ENCODE assay signal across 21 cellular contexts in the genomic region with DNA sequence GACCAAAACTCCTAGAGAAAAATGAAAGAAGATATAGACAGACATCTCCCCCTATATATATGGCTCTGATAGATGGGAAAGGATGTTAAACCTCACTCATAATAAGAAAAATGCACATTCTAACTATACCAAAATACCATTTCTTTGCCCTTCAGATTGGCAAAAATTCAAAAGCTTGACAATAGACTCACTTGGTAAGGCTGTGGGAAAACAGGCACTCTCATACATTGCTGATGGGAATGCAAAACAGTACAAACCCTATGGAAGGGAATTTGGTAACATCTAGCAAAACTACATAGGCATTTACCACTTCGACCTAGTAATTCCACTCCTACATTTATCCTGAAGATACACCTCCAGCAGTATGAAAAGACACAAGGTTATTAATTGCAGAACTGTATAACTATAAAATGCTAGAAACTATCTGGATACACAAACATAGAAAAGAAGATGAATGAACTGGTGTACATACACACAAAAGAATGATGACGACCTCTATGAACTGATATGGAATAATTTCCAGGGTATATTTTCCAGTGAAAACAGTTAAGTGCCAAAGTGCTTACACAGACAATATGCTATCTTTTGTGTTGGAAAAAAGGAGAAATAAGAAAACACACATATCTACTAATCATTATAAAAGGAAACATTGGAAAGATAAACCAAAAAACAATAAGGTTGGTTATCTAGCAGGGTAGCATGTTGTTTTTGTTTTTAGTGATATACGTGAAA. TPM values are rescaled to one million over a fixed set of nuclear protein-coding genes. Genes with fewer than 3 reads are reported as not detected.
DNase-seq lines count a peak whose midpoint lies in the region; ATAC-seq and TF ChIP-seq lines count a peak whose summit lies in the region.
"Had no signal": no experiment of that assay in that cellular context is flagged by ENCODE, and none has a peak within 500 bp of the region (broad histone marks: within the 10 kb centered on the region; RNA-seq: fewer than 3 reads in every experiment).

No MANE protein-coding gene starts in this region.

- 97 to 98% methylated on average over 3 of the region's 3 CpGs for WGBS in GM23248 (ENCODE audit: low coverage in 1 of 2, low lambda C conversion rate in 2 of 2, missing lambda C conversion rate in 2 of 2), 2 experiments

- no peaks in the 10 kb centered on the region for H3K27me3 ChIP-seq in GM23248 (replicated peaks; ENCODE audit: insufficient read depth)
- H3K27me3 ChIP-seq: MG63 had no signal

- in situ Hi-C loops in GM23248 (cut with MboI): no loop called here

- H3K9me2 ChIP-seq in GM23248 (ENCODE audit: insufficient read depth): no peaks in the 10 kb centered on the region

- DNase-seq in GM23248 (peak; percentile 28), WTC11 (ENCODE audit: low spot score) (no peak), foreskin melanocyte (peak; percentile 12), progenitor cell of endocrine pancreas (ENCODE audit: low spot score, unreplicated experiment) (no peak), inferior parietal cortex (ENCODE audit: extremely low spot score) (no peak)
- DNase-seq: GF-D8, H7, MG63, NCI-H1417, NCI-H1694 treated with DMSO at 0.1 percent for 48 hours, NCI-H2081 treated with DMSO at 0.1 percent for 48 hours, NCI-H2171 treated with DMSO at 0.1 percent for 48 hours, NCI-H526 had no signal

- H3K9me3 ChIP-seq in GM23248 (ENCODE audit: low read depth): no peaks in the 10 kb centered on the region
- H3K9me3 ChIP-seq: MG63 had no signal

- peaks cover 36% of the 10 kb centered on the region; the same call in 1 of the 2 replicates for H3F3A ChIP-seq in GM23248 (ENCODE audit: insufficient read depth)

- TF ChIP-seq CTCF in WTC11 (IDR thresholded peaks at IDR 0.05) (no peak), progenitor cell of endocrine pancreas (IDR thresholded peaks at IDR 0.05; ENCODE audit: unreplicated experiment) (no peak)

- H3K4me1 Mint-ChIP-seq in WTC11 (peaks cover 43% of the 10 kb centered on the region), progenitor cell of endocrine pancreas (ENCODE audit: low read depth) (no peaks in the 10 kb centered on the region)
- no peaks in the 10 kb centered on the region for H3K4me1 Mint-ChIP-seq in stimulated activated memory B cell treated with anti-CD40 and anti-IgM and Interleukin-4, amounts not matched to agents 10 μg/mL and 1 μg/mL and 100 μg/mL, for 72 hours
- H3K4me1 Mint-ChIP-seq: B cell had no signal

- H3K9ac ChIP-seq in GM23248: no peak overlapping the region

- H3K4me1 ChIP-seq in GM23248 (ENCODE audit: insufficient read depth): peaks cover 54% of the 10 kb centered on the region

- peaks cover 91% of the 10 kb centered on the region for H3K79me2 ChIP-seq in GM23248 (ENCODE audit: insufficient read depth)

- no peak for ATAC-seq in WTC11
- ATAC-seq in HG02840 (IDR thresholded peaks at IDR 0.05; ENCODE audit: low FRiP score, unreplicated experiment): no peak
- ATAC-seq in stimulated activated memory B cell treated with anti-CD40 and anti-IgM and Interleukin-4, amounts not matched to agents 10 μg/mL and 1 μg/mL and 100 μg/mL, for 72 hours: no peak
- ATAC-seq: HepG2, K562, Right ventricle myocardium inferior had no signal

- no peak overlapping the region for H3K4me3 Mint-ChIP-seq in WTC11
- H3K4me3 Mint-ChIP-seq in progenitor cell of endocrine pancreas (ENCODE audit: low read depth): no peak overlapping the region
- no peak overlapping the region for H3K4me3 Mint-ChIP-seq in stimulated activated memory B cell treated with anti-CD40 and anti-IgM and Interleukin-4, amounts not matched to agents 10 μg/mL and 1 μg/mL and 100 μg/mL, for 72 hours
- H3K4me3 Mint-ChIP-seq: B cell, CD14-positive monocyte had no signal

- H2AFZ ChIP-seq in GM23248: no peak overlapping the region

- peak overlapping the region; percentile 25 for H3K4me2 ChIP-seq in GM23248 (ENCODE audit: unreplicated experiment)

- H3K27ac Mint-ChIP-seq in WTC11: peak overlapping the region; percentile 4; the same call in 1 of the 2 replicates
- peak overlapping the region; percentile 62 for H3K27ac Mint-ChIP-seq in progenitor cell of endocrine pancreas
- no peak overlapping the region for H3K27ac Mint-ChIP-seq in stimulated activated memory B cell treated with anti-CD40 and anti-IgM and Interleukin-4, amounts not matched to agents 10 μg/mL and 1 μg/mL and 100 μg/mL, for 72 hours
- H3K27ac Mint-ChIP-seq: B cell, CD14-positive monocyte had no signal

- H3K27me3 Mint-ChIP-seq in WTC11 (ENCODE audit: low read depth) (no peaks in the 10 kb centered on the region), progenitor cell of endocrine pancreas (no peaks in the 10 kb centered on the region)
- no peaks in the 10 kb centered on the region for H3K27me3 Mint-ChIP-seq in stimulated activated memory B cell treated with anti-CD40 and anti-IgM and Interleukin-4, amounts not matched to agents 10 μg/mL and 1 μg/mL and 100 μg/mL, for 72 hours
- H3K27me3 Mint-ChIP-seq: B cell had no signal

- POLR2A ChIA-PET in WTC11 (lab: Charles Lee): no interaction called here

- 0 out of 2 replicates have a peak, but pooled peaks cover 7% of the 10 kb centered on the region for H3K36me3 ChIP-seq in GM23248 (ENCODE audit: low read depth)
- H3K36me3 ChIP-seq: MG63 had no signal

- H3K36me3 Mint-ChIP-seq in WTC11: peaks cover 21% of the 10 kb centered on the region
- H3K36me3 Mint-ChIP-seq in progenitor cell of endocrine pancreas (ENCODE audit: insufficient read depth): peaks cover 28% of the 10 kb centered on the region
- no peaks in the 10 kb centered on the region for H3K36me3 Mint-ChIP-seq in stimulated activated memory B cell treated with anti-CD40 and anti-IgM and Interleukin-4, amounts not matched to agents 10 μg/mL and 1 μg/mL and 100 μg/mL, for 72 hours

- no peak overlapping the region for H3K4me3 ChIP-seq in GM23248
- H3K4me3 ChIP-seq: K562, MG63 had no signal

- CTCF ChIA-PET in WTC11 (lab: Charles Lee): no interaction called here

- peaks cover 16% of the 10 kb centered on the region for H3K9me3 Mint-ChIP-seq in WTC11
- H3K9me3 Mint-ChIP-seq in progenitor cell of endocrine pancreas (ENCODE audit: low read depth): peaks cover 7% of the 10 kb centered on the region
- H3K9me3 Mint-ChIP-seq in stimulated activated memory B cell treated with anti-CD40 and anti-IgM and Interleukin-4, amounts not matched to agents 10 μg/mL and 1 μg/mL and 100 μg/mL, for 72 hours: no peaks in the 10 kb centered on the region

- H4K20me1 ChIP-seq in GM23248 (ENCODE audit: insufficient read depth): no peaks in the 10 kb centered on the region

- no peak overlapping the region for H3K27ac ChIP-seq in GM23248
- H3K27ac ChIP-seq: HL-60 had no signal

TF ChIP-seq in WTC11, 78 proteins besides CTCF, POLR2A, EP300 and RAD21 (continues in another document):
- TF ChIP-seq GTF2I (CRISPR knock-in tag; conservative IDR thresholded peaks at IDR 0.05) (no peak), SOX15 (CRISPR knock-in tag; IDR thresholded peaks at IDR 0.05) (no peak), MYBL2 (CRISPR knock-in tag; IDR thresholded peaks at IDR 0.05) (no peak)
- TF ChIP-seq, protein P1, sequence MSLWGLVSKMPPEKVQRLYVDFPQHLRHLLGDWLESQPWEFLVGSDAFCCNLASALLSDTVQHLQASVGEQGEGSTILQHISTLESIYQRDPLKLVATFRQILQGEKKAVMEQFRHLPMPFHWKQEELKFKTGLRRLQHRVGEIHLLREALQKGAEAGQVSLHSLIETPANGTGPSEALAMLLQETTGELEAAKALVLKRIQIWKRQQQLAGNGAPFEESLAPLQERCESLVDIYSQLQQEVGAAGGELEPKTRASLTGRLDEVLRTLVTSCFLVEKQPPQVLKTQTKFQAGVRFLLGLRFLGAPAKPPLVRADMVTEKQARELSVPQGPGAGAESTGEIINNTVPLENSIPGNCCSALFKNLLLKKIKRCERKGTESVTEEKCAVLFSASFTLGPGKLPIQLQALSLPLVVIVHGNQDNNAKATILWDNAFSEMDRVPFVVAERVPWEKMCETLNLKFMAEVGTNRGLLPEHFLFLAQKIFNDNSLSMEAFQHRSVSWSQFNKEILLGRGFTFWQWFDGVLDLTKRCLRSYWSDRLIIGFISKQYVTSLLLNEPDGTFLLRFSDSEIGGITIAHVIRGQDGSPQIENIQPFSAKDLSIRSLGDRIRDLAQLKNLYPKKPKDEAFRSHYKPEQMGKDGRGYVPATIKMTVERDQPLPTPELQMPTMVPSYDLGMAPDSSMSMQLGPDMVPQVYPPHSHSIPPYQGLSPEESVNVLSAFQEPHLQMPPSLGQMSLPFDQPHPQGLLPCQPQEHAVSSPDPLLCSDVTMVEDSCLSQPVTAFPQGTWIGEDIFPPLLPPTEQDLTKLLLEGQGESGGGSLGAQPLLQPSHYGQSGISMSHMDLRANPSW (CRISPR knock-in tag; conservative IDR thresholded peaks at IDR 0.05; ENCODE audit: low read depth): no peak
- TF ChIP-seq, protein P2, sequence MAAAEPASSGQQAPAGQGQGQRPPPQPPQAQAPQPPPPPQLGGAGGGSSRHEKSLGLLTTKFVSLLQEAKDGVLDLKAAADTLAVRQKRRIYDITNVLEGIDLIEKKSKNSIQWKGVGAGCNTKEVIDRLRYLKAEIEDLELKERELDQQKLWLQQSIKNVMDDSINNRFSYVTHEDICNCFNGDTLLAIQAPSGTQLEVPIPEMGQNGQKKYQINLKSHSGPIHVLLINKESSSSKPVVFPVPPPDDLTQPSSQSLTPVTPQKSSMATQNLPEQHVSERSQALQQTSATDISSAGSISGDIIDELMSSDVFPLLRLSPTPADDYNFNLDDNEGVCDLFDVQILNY (CRISPR knock-in tag; IDR thresholded peaks at IDR 0.05): no peak
- TF ChIP-seq, protein P3, sequence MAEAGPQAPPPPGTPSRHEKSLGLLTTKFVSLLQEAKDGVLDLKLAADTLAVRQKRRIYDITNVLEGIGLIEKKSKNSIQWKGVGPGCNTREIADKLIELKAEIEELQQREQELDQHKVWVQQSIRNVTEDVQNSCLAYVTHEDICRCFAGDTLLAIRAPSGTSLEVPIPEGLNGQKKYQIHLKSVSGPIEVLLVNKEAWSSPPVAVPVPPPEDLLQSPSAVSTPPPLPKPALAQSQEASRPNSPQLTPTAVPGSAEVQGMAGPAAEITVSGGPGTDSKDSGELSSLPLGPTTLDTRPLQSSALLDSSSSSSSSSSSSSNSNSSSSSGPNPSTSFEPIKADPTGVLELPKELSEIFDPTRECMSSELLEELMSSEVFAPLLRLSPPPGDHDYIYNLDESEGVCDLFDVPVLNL (CRISPR knock-in tag; IDR thresholded peaks at IDR 0.05; ENCODE audit: borderline replicate concordance, low read depth): no peak
- TF ChIP-seq, protein P4, sequence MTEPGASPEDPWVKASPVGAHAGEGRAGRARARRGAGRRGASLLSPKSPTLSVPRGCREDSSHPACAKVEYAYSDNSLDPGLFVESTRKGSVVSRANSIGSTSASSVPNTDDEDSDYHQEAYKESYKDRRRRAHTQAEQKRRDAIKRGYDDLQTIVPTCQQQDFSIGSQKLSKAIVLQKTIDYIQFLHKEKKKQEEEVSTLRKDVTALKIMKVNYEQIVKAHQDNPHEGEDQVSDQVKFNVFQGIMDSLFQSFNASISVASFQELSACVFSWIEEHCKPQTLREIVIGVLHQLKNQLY (CRISPR knock-in tag; IDR thresholded peaks at IDR 0.05): no peak

RNA-seq across cellular contexts. Expression of a gene that starts 48.5 kb away (rescaled TPM):
- total RNA-seq in GM23248 (2014; rRNA removed; shearing (Covaris generic)): 38.7 and 45.6 TPM in 2 replicates
- 3.1 and 3.3 TPM in 2 replicates for polyA plus RNA-seq in GM23248 (2016; fragmentation: Nextera tagmentation; extraction: Ambion mirVana)
- 62.0 to 77.2 TPM (median 71.4 TPM) in 3 replicates for total RNA-seq in WTC11 (2021)
- 111 and 115 TPM in 2 replicates for total RNA-seq in progenitor cell of endocrine pancreas

Comparison
In these comparisons a context has a peak if more than half of its experiments do, and no peak if none do; other contexts are left out.
1. DNase-seq: peak in GM23248 (single experiment) and foreskin melanocyte (single experiment); none in WTC11 (single experiment), progenitor cell of endocrine pancreas (single experiment) and inferior parietal cortex (single experiment).